Comparison of ENCODE assay signal across 35 cellular contexts in genomic region chr2:160822006-160822405, GRCh38.
"Had no signal": no experiment of that assay in that cellular context is flagged by ENCODE, and none has a peak within 500 bp of the region (broad histone marks: within the 10 kb centered on the region; RNA-seq: fewer than 3 reads in every experiment).

No MANE protein-coding gene starts in this region.

- DNase-seq: Karpas-422, Kasumi-1, MG63, MM.1S, MV-4-11, NCI-H1048, NCI-H1092, NCI-H1092 treated with DMSO at 0.1 percent for 48 hours, NCI-H1105, NCI-H1105 treated with DMSO at 0.1 percent for 48 hours, NCI-H1417, NCI-H1417 treated with DMSO at 0.1 percent for 48 hours, NCI-H1436, NCI-H1436 treated with DMSO at 0.1 percent for 48 hours, NCI-H146, NCI-H1694, NCI-H1694 treated with DMSO at 0.1 percent for 48 hours, NCI-H187, NCI-H187 treated with DMSO at 0.1 percent for 48 hours, NCI-H1930, NCI-H2029, NCI-H2029 treated with DMSO at 0.1 percent for 48 hours, NCI-H2081, NCI-H2081 treated with DMSO at 0.1 percent for 48 hours, NCI-H2107, NCI-H2171, NCI-H2171 treated with DMSO at 0.1 percent for 48 hours, NCI-H2227 treated with DMSO at 0.1 percent for 48 hours, NCI-H226, NCI-H345, NCI-H446, NCI-H446 treated with DMSO at 0.1 percent for 48 hours, NCI-H510A, NCI-H510A treated with DMSO at 0.1 percent for 48 hours, NCI-H524 had no signal

- H3K36me3 ChIP-seq: MG63 had no signal

- H3K27me3 ChIP-seq: MG63 had no signal

- H3K4me3 ChIP-seq: MG63 had no signal
